ENCODE assay signal across 6 cellular contexts in the genomic region with DNA sequence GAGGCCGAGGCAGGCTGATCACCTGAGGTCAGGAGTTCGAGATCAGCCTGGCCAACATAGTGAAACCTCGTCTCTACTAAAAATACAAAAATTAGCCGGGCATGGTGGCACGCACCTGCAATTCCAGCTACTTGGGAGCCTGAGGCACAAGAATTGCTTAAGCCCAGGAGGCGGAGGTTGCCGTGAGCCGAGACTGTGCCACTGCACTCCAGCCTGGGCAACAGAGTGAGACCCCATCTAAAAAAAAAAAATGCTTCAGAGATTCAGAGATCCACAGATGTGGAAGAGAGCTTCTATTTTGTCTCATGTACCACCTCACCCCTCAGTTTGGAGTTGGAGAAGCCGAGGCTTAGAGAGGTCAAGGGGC. TPM values are rescaled to one million over a fixed set of nuclear protein-coding genes. Genes with fewer than 3 reads are reported as not detected.
DNase-seq lines count a peak whose midpoint lies in the region; ATAC-seq and TF ChIP-seq lines count a peak whose summit lies in the region.
"Not testable (repeated sequence)": the region's sequence is repeated elsewhere in the genome, so short reads cannot be mapped to it uniquely, and the experiment has no call there.

No MANE protein-coding gene starts in this region.

- not testable (repeated sequence) for H4K20me1 ChIP-seq in PC-3 (ENCODE audit: low read length)

- peak overlapping the region; percentile 82 for H3K4me3 ChIP-seq in PC-3 (ENCODE audit: low read length)
- peak overlapping the region; percentile 62 to 86 (median 73) for H3K4me3 ChIP-seq in esophagus muscularis mucosa
- peak overlapping the region; percentile 71 for H3K4me3 ChIP-seq in mucosa of stomach (ENCODE audit: low read length)

- H3K4me2 ChIP-seq in PC-3 (ENCODE audit: low read length) = peak overlapping the region; percentile 89

- not testable (repeated sequence) for H3K4me1 ChIP-seq in PC-3 (ENCODE audit: insufficient read depth, low read length); mucosa of stomach (ENCODE audit: control insufficient read depth, insufficient read depth, low read length)
- peaks cover 30 to 60% (median 47%) of the 10 kb centered on the region in 4 donors for H3K4me1 ChIP-seq in esophagus muscularis mucosa

- peaks cover 64% of the 10 kb centered on the region for H3K4me1 Mint-ChIP-seq in CD4-positive, alpha-beta T cell (ENCODE audit: low read depth)
- peaks cover 79% of the 10 kb centered on the region for H3K4me1 Mint-ChIP-seq in stimulated activated naive CD8-positive, alpha-beta T cell treated with anti-CD3 and anti-CD28 coated beads, Interleukin-15, amount 100 ng/mL, for 72 hours

- not testable (repeated sequence) for H3K9me3 Mint-ChIP-seq in CD4-positive, alpha-beta T cell; activated naive CD4-positive, alpha-beta T cell treated with anti-CD3 and anti-CD28 coated beads, Interleukin-2, amount 50 U/mL, for 72 hours; stimulated activated naive CD8-positive, alpha-beta T cell treated with anti-CD3 and anti-CD28 coated beads, Interleukin-15, amount 100 ng/mL, for 72 hours

- peak overlapping the region; percentile 61; the same call in 1 of the 2 replicates for H3K9ac ChIP-seq in PC-3 (ENCODE audit: low read length)
- H3K9ac ChIP-seq in mucosa of stomach (ENCODE audit: low read length) = peak overlapping the region; percentile 89

- POLR2A ChIA-PET in CD4-positive, alpha-beta T cell (lab: Charles Lee) = interaction anchor here (0.7 to 6.4 kb wide), 13 partner anchors 14 to 203 kb away, joined by 3 to 120 read pairs (median 3); a partner anchor contains a TSS
- POLR2A ChIA-PET in PC-3 (lab: Charles Lee; ENCODE audit: unreplicated experiment) = not testable (repeated sequence)

- not testable (repeated sequence) for ATAC-seq in CD4-positive, alpha-beta T cell (ENCODE audit: poor library complexity); PC-3; activated naive CD4-positive, alpha-beta T cell treated with anti-CD3 and anti-CD28 coated beads, Interleukin-2, amount 50 U/mL, for 72 hours; stimulated activated naive CD8-positive, alpha-beta T cell treated with anti-CD3 and anti-CD28 coated beads, Interleukin-15, amount 100 ng/mL, for 72 hours

- TF ChIP-seq CTCF in CD4-positive, alpha-beta T cell (IDR thresholded peaks at IDR 0.05); PC-3 (conservative IDR thresholded peaks at IDR 0.05; ENCODE audit: low read depth, low read length); esophagus muscularis mucosa (IDR thresholded peaks at IDR 0.05): not testable (repeated sequence)

- CTCF ChIA-PET in CD4-positive, alpha-beta T cell (lab: Charles Lee) = interaction anchor here (0.6 to 3.1 kb wide), 22 partner anchors 15 to 252 kb away, joined by 3 to 20 read pairs (median 4); a partner anchor contains a TSS
- CTCF ChIA-PET in PC-3 (lab: Charles Lee) = interaction anchor here (0.6 to 1.2 kb wide), 3 partner anchors 21 to 463 kb away, joined by 3 to 10 read pairs (median 5); no protein-coding TSS in a partner anchor

- H2AFZ ChIP-seq in PC-3 (ENCODE audit: low read length) = peak overlapping the region; percentile 94

- H3K27me3 ChIP-seq in CD4-positive, alpha-beta T cell (ENCODE audit: control insufficient read depth, insufficient read depth, low read length); PC-3 (ENCODE audit: low read length); esophagus muscularis mucosa; mucosa of stomach (ENCODE audit: control insufficient read depth, insufficient read depth, low read length): not testable (repeated sequence)

- H3F3A ChIP-seq in PC-3 (ENCODE audit: low read length, unreplicated experiment) = not testable (repeated sequence)

- not testable (repeated sequence) for H3K79me2 ChIP-seq in PC-3 (ENCODE audit: low read length)

- DNase-seq in CD4-positive, alpha-beta T cell; PC-3; activated naive CD4-positive, alpha-beta T cell treated with anti-CD3 and anti-CD28 coated beads, Interleukin-2, amount 50 U/mL, for 72 hours (ENCODE audit: low spot score in 2 of 2); esophagus muscularis mucosa (ENCODE audit: extremely low spot score); stimulated activated naive CD8-positive, alpha-beta T cell treated with anti-CD3 and anti-CD28 coated beads, Interleukin-15, amount 100 ng/mL, for 72 hours: not testable (repeated sequence)

- H3K27ac ChIP-seq in CD4-positive, alpha-beta T cell (ENCODE audit: low read depth, low read length) = peak overlapping the region; percentile 98
- H3K27ac ChIP-seq in PC-3 (ENCODE audit: low read length) = not testable (repeated sequence)
- H3K27ac ChIP-seq in esophagus muscularis mucosa (replicated peaks in 1 of 4) = peak overlapping the region; percentile 82 to 87 (median 86)

- H3K36me3 ChIP-seq in PC-3 (ENCODE audit: low read depth, low read length); mucosa of stomach (ENCODE audit: control insufficient read depth, insufficient read depth, low read length): not testable (repeated sequence)
- H3K36me3 ChIP-seq in esophagus muscularis mucosa = peaks cover 0 to 18% (median 3%) of the 10 kb centered on the region in 4 donors

- H3K27me3 Mint-ChIP-seq in CD4-positive, alpha-beta T cell; stimulated activated naive CD8-positive, alpha-beta T cell treated with anti-CD3 and anti-CD28 coated beads, Interleukin-15, amount 100 ng/mL, for 72 hours: not testable (repeated sequence)

- not testable (repeated sequence) for H3K9me2 ChIP-seq in PC-3 (replicated peaks; ENCODE audit: low read length)

- not testable (repeated sequence) for TF ChIP-seq EP300 in esophagus muscularis mucosa (IDR thresholded peaks at IDR 0.05)

- WGBS in esophagus muscularis mucosa = 75% methylated on average over 9 of the region's 9 CpGs

- peak overlapping the region; percentile 98 for H3K27ac Mint-ChIP-seq in CD4-positive, alpha-beta T cell
- H3K27ac Mint-ChIP-seq in activated naive CD4-positive, alpha-beta T cell treated with anti-CD3 and anti-CD28 coated beads, Interleukin-2, amount 50 U/mL, for 72 hours = peak overlapping the region; percentile 88 to 91
- peak overlapping the region; percentile 55 to 97 for H3K27ac Mint-ChIP-seq in stimulated activated naive CD8-positive, alpha-beta T cell treated with anti-CD3 and anti-CD28 coated beads, Interleukin-15, amount 100 ng/mL, for 72 hours

- intact Hi-C loops in CD4-positive, alpha-beta T cell (cut with DNase I, micrococcal nuclease) = loop anchor here in 1 of 2 experiments (10.0 kb wide), 1 partner anchor 201 kb away; a partner anchor contains a TSS
- intact Hi-C loops in PC-3 (cut with micrococcal nuclease); esophagus muscularis mucosa (cut with DNase I): not testable (repeated sequence)

- TF ChIP-seq POLR2A in esophagus muscularis mucosa (IDR thresholded peaks at IDR 0.05; ENCODE audit: low read depth) = not testable (repeated sequence)

- BruUV-seq in PC-3 (replicated peaks; lab: Mats Ljungman, UMichigan) = not testable (repeated sequence)

- not testable (repeated sequence) for H3K9me3 ChIP-seq in CD4-positive, alpha-beta T cell (ENCODE audit: control insufficient read depth, low read length); PC-3 (ENCODE audit: low read length); esophagus muscularis mucosa; mucosa of stomach (ENCODE audit: control insufficient read depth, low read length)

- peak overlapping the region; percentile 100 for H3K4me3 Mint-ChIP-seq in CD4-positive, alpha-beta T cell
- H3K4me3 Mint-ChIP-seq in stimulated activated naive CD8-positive, alpha-beta T cell treated with anti-CD3 and anti-CD28 coated beads, Interleukin-15, amount 100 ng/mL, for 72 hours = peak overlapping the region; percentile 94 to 99

- peaks cover 41% of the 10 kb centered on the region for H3K36me3 Mint-ChIP-seq in CD4-positive, alpha-beta T cell (ENCODE audit: low read depth)
- peaks cover 5 to 16% of the 10 kb centered on the region in 2 donors for H3K36me3 Mint-ChIP-seq in activated naive CD4-positive, alpha-beta T cell treated with anti-CD3 and anti-CD28 coated beads, Interleukin-2, amount 50 U/mL, for 72 hours

RNA-seq across cellular contexts. Expression of a gene that starts 0.5 kb away (rescaled TPM):
- total RNA-seq in CD4-positive, alpha-beta T cell = 100 to 1,000 TPM; 311 to 325 TPM
- total RNA-seq in PC-3 (2014; rRNA removed) (0.18 and 2.8 TPM in 2 replicates), esophagus muscularis mucosa (10 to 100 TPM in 2 of 4 donors, 1 to 10 TPM in 2; 5.5 to 11.5 (median 10.4) TPM)
- total RNA-seq in activated naive CD4-positive, alpha-beta T cell treated with anti-CD3 and anti-CD28 coated beads, Interleukin-2, amount 50 U/mL, for 72 hours = 10 to 100 TPM; 49.1 to 64.4 TPM

RNA-seq across cellular contexts. Expression of a gene that starts 13.9 kb away (rescaled TPM):
- 1,000 to 10,000 TPM; 5,328 to 5,481 TPM for total RNA-seq in CD4-positive, alpha-beta T cell
- total RNA-seq in PC-3 (2014; rRNA removed) (3,023 and 3,169 TPM in 2 replicates), esophagus muscularis mucosa (1,000 to 10,000 TPM; 1,843 to 3,096 (median 2,688) TPM)
- 1,000 to 10,000 TPM; 4,147 to 5,288 TPM for total RNA-seq in activated naive CD4-positive, alpha-beta T cell treated with anti-CD3 and anti-CD28 coated beads, Interleukin-2, amount 50 U/mL, for 72 hours

RNA-seq across cellular contexts. Expression of a gene that starts 20.5 kb away (rescaled TPM):
- 10 to 100 TPM; 25.1 to 25.8 TPM for total RNA-seq in CD4-positive, alpha-beta T cell
- total RNA-seq in PC-3 (2014; rRNA removed) (not detected in 2 replicates), esophagus muscularis mucosa (10 to 100 TPM; 22.1 to 29.1 (median 26.2) TPM)
- 10 to 100 TPM; 22.6 to 34.0 TPM for total RNA-seq in activated naive CD4-positive, alpha-beta T cell treated with anti-CD3 and anti-CD28 coated beads, Interleukin-2, amount 50 U/mL, for 72 hours

RNA-seq across cellular contexts. Expression of a gene that starts 21.9 kb away (rescaled TPM):
- 100 to 1,000 TPM; 145 to 151 TPM for total RNA-seq in CD4-positive, alpha-beta T cell
- total RNA-seq in PC-3 (2014; rRNA removed) = 171 and 200 TPM in 2 replicates
- total RNA-seq in activated naive CD4-positive, alpha-beta T cell treated with anti-CD3 and anti-CD28 coated beads, Interleukin-2, amount 50 U/mL, for 72 hours = 100 to 1,000 TPM in 1 of 2 donors, 10 to 100 TPM in 1; 92.9 to 184 TPM
- 10 to 100 TPM; 73.6 to 84.0 (median 78.4) TPM for total RNA-seq in esophagus muscularis mucosa

RNA-seq across cellular contexts. Expression of a gene that starts 22.8 kb away (rescaled TPM):
- total RNA-seq in CD4-positive, alpha-beta T cell = 1,000 to 10,000 TPM; 2,912 to 3,041 TPM
- total RNA-seq in PC-3 (2014; rRNA removed) (3,913 and 5,174 TPM in 2 replicates), esophagus muscularis mucosa (1,000 to 10,000 TPM; 1,719 to 5,089 (median 3,692) TPM)
- total RNA-seq in activated naive CD4-positive, alpha-beta T cell treated with anti-CD3 and anti-CD28 coated beads, Interleukin-2, amount 50 U/mL, for 72 hours = 1,000 to 10,000 TPM; 2,570 to 2,967 TPM

Comparison
In these comparisons a context has a peak if more than half of its experiments do, and no peak if none do; other contexts are left out.
1. RNA of a gene that starts 0.5 kb away (total RNA-seq): 311 to 325 TPM in CD4-positive, alpha-beta T cell; 49.1 to 64.4 TPM in activated naive CD4-positive, alpha-beta T cell treated with anti-CD3 and anti-CD28 coated beads, Interleukin-2, amount 50 U/mL, for 72 hours, 5.5 to 11.5 TPM in esophagus muscularis mucosa and 0.18 to 2.8 TPM in PC-3; every median in the first group is over 4 times any median in the second.
2. RNA of a gene that starts 20.5 kb away (total RNA-seq): 22.6 to 34.0 TPM in activated naive CD4-positive, alpha-beta T cell treated with anti-CD3 and anti-CD28 coated beads, Interleukin-2, amount 50 U/mL, for 72 hours, 22.1 to 29.1 TPM in esophagus muscularis mucosa and 25.1 to 25.8 TPM in CD4-positive, alpha-beta T cell; not detected in PC-3; every median in the first group is over 10 times any median in the second.
3. Peak in every context shown above with its lines, with median percentiles within 50 percentile points of each other: H3K27ac Mint-ChIP-seq and H3K4me3 ChIP-seq.